13 cellular contexts compared by ENCODE assay signal in genomic region chr5:171416160-171417049, GRCh38. TPM values are rescaled to one million over a fixed set of nuclear protein-coding genes. Genes with fewer than 3 reads are reported as not detected.
DNase-seq lines count a peak whose midpoint lies in the region; ATAC-seq and TF ChIP-seq lines count a peak whose summit lies in the region.
"Had no signal": no experiment of that assay in that cellular context is flagged by ENCODE, and none has a peak within 500 bp of the region (broad histone marks: within the 10 kb centered on the region; RNA-seq: fewer than 3 reads in every experiment).

No MANE protein-coding gene starts in this region.

- H3K4me3 ChIP-seq in Panc1 (ENCODE audit: low read depth in 2 of 2, low read length in 2 of 2), result no peak overlapping the region

- in situ Hi-C loops in Panc1 (cut with HindIII; ENCODE audit: low pct_unique_long_range_greater_than_20kb, low sequenced_read_pairs), result loop anchor here (25.0 kb wide), 1 partner anchor 446 kb away; no protein-coding TSS in a partner anchor

- H3K27me3 ChIP-seq in Panc1 (ENCODE audit: control insufficient read depth, insufficient read depth, low read length), result no peaks in the 10 kb centered on the region

- H3K36me3 ChIP-seq in Panc1 (ENCODE audit: control insufficient read depth, insufficient read depth, low read length), result peaks cover 22% of the 10 kb centered on the region; the same call in 1 of the 2 replicates

- H3K9me3 Mint-ChIP-seq in Calu3 (ENCODE audit: low read depth, unreplicated experiment), result no peaks in the 10 kb centered on the region
- no peaks in the 10 kb centered on the region for H3K9me3 Mint-ChIP-seq in neural crest cell

- no peak overlapping the region for H3K27ac ChIP-seq in Panc1 (ENCODE audit: low read length)
- H3K27ac ChIP-seq: C4-2B had no signal

- H3K27me3 Mint-ChIP-seq in Calu3 (ENCODE audit: unreplicated experiment) (peaks cover 19% of the 10 kb centered on the region), neural crest cell (ENCODE audit: low read depth) (peaks cover 22% of the 10 kb centered on the region)

- H3K9me3 ChIP-seq in Panc1 (ENCODE audit: control insufficient read depth, insufficient read depth, low read depth, low read length), result no peaks in the 10 kb centered on the region

- ATAC-seq in Panc1, result no peak

- intact Hi-C loops in Calu3 (cut with micrococcal nuclease; ENCODE audit: unreplicated experiment) (loop anchor here (5.0 to 10.0 kb wide), 2 partner anchors 188 to 431 kb away; no protein-coding TSS in a partner anchor), Panc1 (cut with micrococcal nuclease; ENCODE audit: unreplicated experiment) (loop anchor here (5.0 to 10.0 kb wide), 3 partner anchors 208 to 491 kb away; no protein-coding TSS in a partner anchor)

- H3K4me3 Mint-ChIP-seq in Calu3 (ENCODE audit: low read depth, unreplicated experiment), result no peak overlapping the region
- H3K4me3 Mint-ChIP-seq in neural crest cell, result peak overlapping the region; percentile 39

- H3K27ac Mint-ChIP-seq in Calu3 (ENCODE audit: unreplicated experiment) (no peak overlapping the region), neural crest cell (ENCODE audit: unreplicated experiment) (no peak overlapping the region)

- peaks cover 71% of the 10 kb centered on the region for H3K36me3 Mint-ChIP-seq in Calu3 (ENCODE audit: insufficient read depth, unreplicated experiment)
- peaks cover 16% of the 10 kb centered on the region for H3K36me3 Mint-ChIP-seq in neural crest cell (ENCODE audit: low read depth)

- DNase-seq in activated CD8-positive, alpha-beta memory T cell treated with anti-CD3 and anti-CD28 coated beads, Interleukin-2, amount 50 U/mL, for 48 hours, result peak; percentile 41
- no peak for DNase-seq in activated CD8-positive, alpha-beta memory T cell treated with anti-CD3 and anti-CD28 coated beads, Interleukin-2, amount 50 U/mL, for 4 hours
- no peak for DNase-seq in Calu3
- no peak for DNase-seq in Panc1 (ENCODE audit: low read depth, low spot score)
- DNase-seq in neural crest cell (ENCODE audit: low read depth, low spot score), result no peak
- no peak for DNase-seq in NCI-H2029 (lab: John Stamatoyannopoulos, UW)
- no peak for DNase-seq in SHP77 (lab: John Stamatoyannopoulos, UW)
- DNase-seq: COR-L47, HCEC 1CT, NCI-H1417 treated with DMSO at 0.1 percent for 48 hours, NCI-H2081, NCI-H510A had no signal

- TF ChIP-seq CTCF in Calu3 (IDR thresholded peaks at IDR 0.05; ENCODE audit: unreplicated experiment) (no peak), Panc1 (IDR thresholded peaks at IDR 0.05) (no peak), neural crest cell (conservative IDR thresholded peaks at IDR 0.05) (no peak)

- CTCF ChIA-PET in Calu3 (lab: Charles Lee), result no interaction called here
- CTCF ChIA-PET in Panc1 (lab: Charles Lee), result no interaction called here

- peaks cover 37% of the 10 kb centered on the region for H3K4me1 Mint-ChIP-seq in Calu3 (ENCODE audit: low read depth, unreplicated experiment)
- H3K4me1 Mint-ChIP-seq in neural crest cell, result peaks cover 13% of the 10 kb centered on the region

- peaks cover 43% of the 10 kb centered on the region for H3K4me1 ChIP-seq in Panc1 (ENCODE audit: control insufficient read depth, insufficient read depth, low read length)

- POLR2A ChIA-PET in Panc1 (lab: Charles Lee), result interaction anchor here (0.6 kb wide), 1 partner anchor 179 kb away, joined by 3 read pairs; no protein-coding TSS in a partner anchor

- BruUV-seq in Calu3 (replicated peaks; lab: Mats Ljungman, UMichigan) (TSS peak; percentile 11), Panc1 (replicated peaks; lab: Mats Ljungman, UMichigan) (TSS peak; percentile 31)

RNA-seq across cellular contexts. Expression of gene FGF18, which starts 3.0 kb away (rescaled TPM):
- total RNA-seq in Calu3 (2022), result 0.61 and 0.76 TPM in 2 replicates
- total RNA-seq in Panc1 (2021; ENCODE audit: unreplicated experiment), result 1.7 TPM
- 0.78 TPM for polyA plus RNA-seq in Panc1 (2012; ENCODE audit: insufficient read length)
- 2.4 TPM in 2 replicates for total RNA-seq in neural crest cell

RNA-seq across cellular contexts. Expression of gene NPM1, which starts 28.8 kb away (rescaled TPM):
- total RNA-seq in Calu3 (2022) (1,708 and 1,863 TPM in 2 replicates), Panc1 (2021; ENCODE audit: unreplicated experiment) (1,864 TPM), neural crest cell (2,514 and 2,574 TPM in 2 replicates)
- polyA plus RNA-seq in Panc1 (2012; ENCODE audit: insufficient read length), result 1,117 TPM
